ENCODE assay signal across 8 cellular contexts in genomic region chr20:41030536-41031242, GRCh38. TPM values are rescaled to one million over a fixed set of nuclear protein-coding genes. Genes with fewer than 3 reads are reported as not detected.
DNase-seq lines count a peak whose midpoint lies in the region; ATAC-seq and TF ChIP-seq lines count a peak whose summit lies in the region.

No MANE protein-coding gene starts in this region.

- ATAC-seq in HG02840 (IDR thresholded peaks at IDR 0.05; ENCODE audit: low FRiP score, unreplicated experiment) = no peak

- H3K27ac ChIP-seq in prostate gland = peak overlapping the region in 1 of 2 donors; percentile 87

- peak overlapping the region; percentile 4 for H3K9ac ChIP-seq in NT2/D1 (ENCODE audit: insufficient read length, low read depth)

- H3K27me3 ChIP-seq in NT2/D1 (ENCODE audit: insufficient read depth, insufficient read length) (no peaks in the 10 kb centered on the region), prostate gland (replicated peaks; ENCODE audit: insufficient read depth) (no peaks in the 10 kb centered on the region)

- WGBS in prostate gland = 38% methylated on average over 5 of the region's 5 CpGs

- H3K9me3 ChIP-seq in NT2/D1 (ENCODE audit: insufficient read depth, low read length) (no peaks in the 10 kb centered on the region), prostate gland (no peaks in the 10 kb centered on the region)

- DNase-seq in GM03348 (ENCODE audit: low spot score) (peak; percentile 31), NT2/D1 (ENCODE audit: low read depth, low spot score) (no peak), epithelial cell of esophagus (ENCODE audit: low read depth) (peak; percentile 72), prostate gland (ENCODE audit: low spot score) (peak; percentile 28), NCI-H1694 treated with DMSO at 0.1 percent for 48 hours (lab: John Stamatoyannopoulos, UW) (no peak), head of caudate nucleus (no peak)
- DNase-seq in stimulated activated naive CD4-positive, alpha-beta T cell treated with Interleukin-2 at 50 U/mL for 16 hours (lab: John Stamatoyannopoulos, UW) = no peak

- H3K4me1 ChIP-seq in NT2/D1 (ENCODE audit: insufficient read depth, insufficient read length) = no peaks in the 10 kb centered on the region
- H3K4me1 ChIP-seq in prostate gland (replicated peaks) = peaks cover 8% of the 10 kb centered on the region

- no peak for TF ChIP-seq POLR2A in prostate gland (IDR thresholded peaks at IDR 0.05)

- intact Hi-C loops in prostate gland (cut with DNase I) (loop anchor here (5.0 kb wide), 1 partner anchor 47 kb away; no protein-coding TSS in a partner anchor), head of caudate nucleus (cut with DNase I) (loop anchor here (10.0 kb wide), 1 partner anchor 594 kb away; no protein-coding TSS in a partner anchor)

- TF ChIP-seq CTCF in epithelial cell of esophagus (IDR thresholded peaks at IDR 0.05; ENCODE audit: insufficient read depth, low read depth, low read length, missing control alignments) (no peak), prostate gland (IDR thresholded peaks at IDR 0.05) (no peak)

- H3K36me3 ChIP-seq in NT2/D1 (ENCODE audit: insufficient read depth, insufficient read length, low read length) = peaks cover 41% of the 10 kb centered on the region
- no peaks in the 10 kb centered on the region for H3K36me3 ChIP-seq in prostate gland

- H3K4me3 ChIP-seq in NT2/D1 (ENCODE audit: insufficient read length, low read depth) (peak overlapping the region; percentile 98), epithelial cell of esophagus (ENCODE audit: low read length) (peak overlapping the region; percentile 80), prostate gland (peak overlapping the region; percentile 96 to 100)

RNA-seq across cellular contexts. Expression of gene TOP1, which starts 2.1 kb away (rescaled TPM):
- total RNA-seq in prostate gland = 10 to 100 TPM; 32.3 to 36.9 TPM

Comparison
In these comparisons a context has a peak if more than half of its experiments do, and no peak if none do; other contexts are left out.
1. DNase-seq: peak in GM03348 (single experiment), epithelial cell of esophagus (single experiment) and prostate gland (single experiment); none in NT2/D1 (single experiment), stimulated activated naive CD4-positive, alpha-beta T cell treated with Interleukin-2 at 50 U/mL for 16 hours (single experiment), NCI-H1694 treated with DMSO at 0.1 percent for 48 hours (single experiment) and head of caudate nucleus (0 of 42).
2. Peak in every context shown above with its lines, with median percentiles within 50 percentile points of each other: H3K4me3 ChIP-seq.